Comparison of ENCODE assay signal across 5 cellular contexts in the genomic region with DNA sequence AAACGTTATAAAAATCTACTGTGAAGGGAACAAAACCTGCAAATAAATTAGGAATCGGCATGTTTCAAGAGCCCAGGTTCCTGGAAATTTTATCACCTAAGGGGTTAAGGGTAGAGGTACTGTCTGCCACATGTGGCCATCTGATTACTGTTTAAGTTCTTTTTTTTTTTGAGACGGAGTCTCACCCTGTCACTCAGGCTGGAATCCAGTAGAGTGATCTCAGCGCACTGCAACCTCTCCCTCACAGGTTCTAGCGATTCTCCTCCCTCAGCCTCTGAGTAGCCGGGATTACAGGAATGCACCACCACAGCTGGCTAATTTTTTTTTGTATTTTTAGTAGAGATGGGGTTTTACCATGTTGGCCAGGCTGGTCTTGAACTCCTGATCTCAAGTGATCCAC.
"Had no signal": no experiment of that assay in that cellular context is flagged by ENCODE, and none has a peak within 500 bp of the region (broad histone marks: within the 10 kb centered on the region; RNA-seq: fewer than 3 reads in every experiment).

No MANE protein-coding gene starts in this region.

- DNase-seq: GM23248, H9, HCEC 1CT, IMR-90, KBM-7 had no signal

- H3K27ac Mint-ChIP-seq: H9 had no signal

- H3K9me3 Mint-ChIP-seq: H9 had no signal

- H3K4me3 Mint-ChIP-seq: H9 had no signal
